1 cellular context compared by ENCODE assay signal in the genomic region with DNA sequence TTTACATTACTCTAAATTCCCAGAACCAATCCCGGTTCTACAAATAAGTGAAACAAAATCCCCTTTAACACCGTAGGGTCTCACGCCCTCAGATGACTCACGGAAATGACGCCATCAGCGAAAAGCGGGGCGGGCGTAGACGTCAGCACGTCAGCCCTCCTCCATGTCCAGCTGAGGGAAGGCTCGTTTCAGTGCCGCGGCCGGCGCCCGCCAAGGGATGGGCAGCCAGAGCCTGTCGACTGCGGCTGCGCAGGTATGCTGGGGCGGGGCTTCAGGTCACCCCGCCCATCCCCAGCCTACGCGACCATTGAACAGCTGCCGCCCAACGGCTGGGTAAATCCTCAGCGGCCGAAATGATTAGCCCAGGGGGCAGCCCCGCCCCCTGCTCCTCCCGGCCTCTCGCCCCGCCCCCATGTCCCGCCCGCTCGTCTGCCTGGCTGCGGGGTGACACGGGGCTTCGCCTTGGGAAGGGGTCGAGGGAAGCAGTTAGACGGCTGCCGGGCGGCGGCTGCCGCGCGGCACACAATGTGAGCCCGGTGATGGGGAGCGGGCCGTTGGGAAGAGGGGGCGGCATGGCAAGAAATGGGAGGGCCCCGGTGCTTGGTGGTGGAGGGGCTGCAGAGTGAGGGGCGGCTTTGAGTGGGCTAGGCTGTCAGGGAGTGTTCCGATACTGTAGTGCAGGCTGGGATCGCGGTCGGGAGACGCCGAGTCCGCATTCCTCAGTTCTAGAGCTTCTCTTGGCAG.
TF ChIP-seq lines count a peak whose summit lies in the region.

A gene (plus strand): TSS at position 420 of the 744 bp plus-strand sequence. CDS start 1,510 bp downstream, outside the sequence.

TF ChIP-seq in GM23338, 12 proteins besides CTCF, POLR2A, EP300 and RAD21:
- TF ChIP-seq ZNF114 (CRISPR knock-in tag; IDR thresholded peaks at IDR 0.05), result no peak
- no peak for TF ChIP-seq STAT1 (IDR thresholded peaks at IDR 0.05; ENCODE audit: unreplicated experiment)
- TF ChIP-seq EZH2phosphoT487 (IDR thresholded peaks at IDR 0.05; ENCODE audit: unreplicated experiment), result no peak
- TF ChIP-seq, protein P1, sequence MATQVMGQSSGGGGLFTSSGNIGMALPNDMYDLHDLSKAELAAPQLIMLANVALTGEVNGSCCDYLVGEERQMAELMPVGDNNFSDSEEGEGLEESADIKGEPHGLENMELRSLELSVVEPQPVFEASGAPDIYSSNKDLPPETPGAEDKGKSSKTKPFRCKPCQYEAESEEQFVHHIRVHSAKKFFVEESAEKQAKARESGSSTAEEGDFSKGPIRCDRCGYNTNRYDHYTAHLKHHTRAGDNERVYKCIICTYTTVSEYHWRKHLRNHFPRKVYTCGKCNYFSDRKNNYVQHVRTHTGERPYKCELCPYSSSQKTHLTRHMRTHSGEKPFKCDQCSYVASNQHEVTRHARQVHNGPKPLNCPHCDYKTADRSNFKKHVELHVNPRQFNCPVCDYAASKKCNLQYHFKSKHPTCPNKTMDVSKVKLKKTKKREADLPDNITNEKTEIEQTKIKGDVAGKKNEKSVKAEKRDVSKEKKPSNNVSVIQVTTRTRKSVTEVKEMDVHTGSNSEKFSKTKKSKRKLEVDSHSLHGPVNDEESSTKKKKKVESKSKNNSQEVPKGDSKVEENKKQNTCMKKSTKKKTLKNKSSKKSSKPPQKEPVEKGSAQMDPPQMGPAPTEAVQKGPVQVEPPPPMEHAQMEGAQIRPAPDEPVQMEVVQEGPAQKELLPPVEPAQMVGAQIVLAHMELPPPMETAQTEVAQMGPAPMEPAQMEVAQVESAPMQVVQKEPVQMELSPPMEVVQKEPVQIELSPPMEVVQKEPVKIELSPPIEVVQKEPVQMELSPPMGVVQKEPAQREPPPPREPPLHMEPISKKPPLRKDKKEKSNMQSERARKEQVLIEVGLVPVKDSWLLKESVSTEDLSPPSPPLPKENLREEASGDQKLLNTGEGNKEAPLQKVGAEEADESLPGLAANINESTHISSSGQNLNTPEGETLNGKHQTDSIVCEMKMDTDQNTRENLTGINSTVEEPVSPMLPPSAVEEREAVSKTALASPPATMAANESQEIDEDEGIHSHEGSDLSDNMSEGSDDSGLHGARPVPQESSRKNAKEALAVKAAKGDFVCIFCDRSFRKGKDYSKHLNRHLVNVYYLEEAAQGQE (IDR thresholded peaks at IDR 0.05; ENCODE audit: unreplicated experiment), result no peak
- TF ChIP-seq POLR2AphosphoS5 (IDR thresholded peaks at IDR 0.05; ENCODE audit: low read depth), result peak; percentile 85
- TF ChIP-seq JUNB (IDR thresholded peaks at IDR 0.05; ENCODE audit: unreplicated experiment), result no peak
- TF ChIP-seq ZNF331 (CRISPR knock-in tag; IDR thresholded peaks at IDR 0.05; ENCODE audit: low read depth), result no peak
- peak; percentile 3; the same call in 1 of the 2 replicates for TF ChIP-seq NANOG (IDR thresholded peaks at IDR 0.05; ENCODE audit: borderline replicate concordance)
- TF ChIP-seq EZH2 (IDR thresholded peaks at IDR 0.05; ENCODE audit: low read depth, unreplicated experiment), result no peak
- TF ChIP-seq, protein P2, sequence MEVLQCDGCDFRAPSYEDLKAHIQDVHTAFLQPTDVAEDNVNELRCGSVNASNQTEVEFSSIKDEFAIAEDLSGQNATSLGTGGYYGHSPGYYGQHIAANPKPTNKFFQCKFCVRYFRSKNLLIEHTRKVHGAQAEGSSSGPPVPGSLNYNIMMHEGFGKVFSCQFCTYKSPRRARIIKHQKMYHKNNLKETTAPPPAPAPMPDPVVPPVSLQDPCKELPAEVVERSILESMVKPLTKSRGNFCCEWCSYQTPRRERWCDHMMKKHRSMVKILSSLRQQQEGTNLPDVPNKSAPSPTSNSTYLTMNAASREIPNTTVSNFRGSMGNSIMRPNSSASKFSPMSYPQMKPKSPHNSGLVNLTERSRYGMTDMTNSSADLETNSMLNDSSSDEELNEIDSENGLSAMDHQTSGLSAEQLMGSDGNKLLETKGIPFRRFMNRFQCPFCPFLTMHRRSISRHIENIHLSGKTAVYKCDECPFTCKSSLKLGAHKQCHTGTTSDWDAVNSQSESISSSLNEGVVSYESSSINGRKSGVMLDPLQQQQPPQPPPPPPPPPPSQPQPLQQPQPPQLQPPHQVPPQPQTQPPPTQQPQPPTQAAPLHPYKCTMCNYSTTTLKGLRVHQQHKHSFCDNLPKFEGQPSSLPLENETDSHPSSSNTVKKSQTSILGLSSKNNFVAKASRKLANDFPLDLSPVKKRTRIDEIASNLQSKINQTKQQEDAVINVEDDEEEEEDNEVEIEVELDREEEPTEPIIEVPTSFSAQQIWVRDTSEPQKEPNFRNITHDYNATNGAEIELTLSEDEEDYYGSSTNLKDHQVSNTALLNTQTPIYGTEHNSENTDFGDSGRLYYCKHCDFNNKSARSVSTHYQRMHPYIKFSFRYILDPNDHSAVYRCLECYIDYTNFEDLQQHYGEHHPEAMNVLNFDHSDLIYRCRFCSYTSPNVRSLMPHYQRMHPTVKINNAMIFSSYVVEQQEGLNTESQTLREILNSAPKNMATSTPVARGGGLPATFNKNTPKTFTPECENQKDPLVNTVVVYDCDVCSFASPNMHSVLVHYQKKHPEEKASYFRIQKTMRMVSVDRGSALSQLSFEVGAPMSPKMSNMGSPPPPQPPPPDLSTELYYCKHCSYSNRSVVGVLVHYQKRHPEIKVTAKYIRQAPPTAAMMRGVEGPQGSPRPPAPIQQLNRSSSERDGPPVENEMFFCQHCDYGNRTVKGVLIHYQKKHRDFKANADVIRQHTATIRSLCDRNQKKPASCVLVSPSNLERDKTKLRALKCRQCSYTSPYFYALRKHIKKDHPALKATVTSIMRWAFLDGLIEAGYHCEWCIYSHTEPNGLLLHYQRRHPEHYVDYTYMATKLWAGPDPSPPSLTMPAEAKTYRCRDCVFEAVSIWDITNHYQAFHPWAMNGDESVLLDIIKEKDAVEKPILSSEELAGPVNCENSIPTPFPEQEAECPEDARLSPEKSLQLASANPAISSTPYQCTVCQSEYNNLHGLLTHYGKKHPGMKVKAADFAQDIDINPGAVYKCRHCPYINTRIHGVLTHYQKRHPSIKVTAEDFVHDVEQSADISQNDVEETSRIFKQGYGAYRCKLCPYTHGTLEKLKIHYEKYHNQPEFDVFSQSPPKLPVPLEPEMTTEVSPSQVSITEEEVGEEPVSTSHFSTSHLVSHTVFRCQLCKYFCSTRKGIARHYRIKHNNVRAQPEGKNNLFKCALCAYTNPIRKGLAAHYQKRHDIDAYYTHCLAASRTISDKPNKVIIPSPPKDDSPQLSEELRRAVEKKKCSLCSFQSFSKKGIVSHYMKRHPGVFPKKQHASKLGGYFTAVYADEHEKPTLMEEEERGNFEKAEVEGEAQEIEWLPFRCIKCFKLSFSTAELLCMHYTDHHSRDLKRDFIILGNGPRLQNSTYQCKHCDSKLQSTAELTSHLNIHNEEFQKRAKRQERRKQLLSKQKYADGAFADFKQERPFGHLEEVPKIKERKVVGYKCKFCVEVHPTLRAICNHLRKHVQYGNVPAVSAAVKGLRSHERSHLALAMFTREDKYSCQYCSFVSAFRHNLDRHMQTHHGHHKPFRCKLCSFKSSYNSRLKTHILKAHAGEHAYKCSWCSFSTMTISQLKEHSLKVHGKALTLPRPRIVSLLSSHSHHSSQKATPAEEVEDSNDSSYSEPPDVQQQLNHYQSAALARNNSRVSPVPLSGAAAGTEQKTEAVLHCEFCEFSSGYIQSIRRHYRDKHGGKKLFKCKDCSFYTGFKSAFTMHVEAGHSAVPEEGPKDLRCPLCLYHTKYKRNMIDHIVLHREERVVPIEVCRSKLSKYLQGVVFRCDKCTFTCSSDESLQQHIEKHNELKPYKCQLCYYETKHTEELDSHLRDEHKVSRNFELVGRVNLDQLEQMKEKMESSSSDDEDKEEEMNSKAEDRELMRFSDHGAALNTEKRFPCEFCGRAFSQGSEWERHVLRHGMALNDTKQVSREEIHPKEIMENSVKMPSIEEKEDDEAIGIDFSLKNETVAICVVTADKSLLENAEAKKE (CRISPR knock-in tag; IDR thresholded peaks at IDR 0.05), result no peak
- peak; percentile 96 for TF ChIP-seq CREB1 (CRISPR knock-in tag; IDR thresholded peaks at IDR 0.05; ENCODE audit: low read depth)
- TF ChIP-seq, protein P3, sequence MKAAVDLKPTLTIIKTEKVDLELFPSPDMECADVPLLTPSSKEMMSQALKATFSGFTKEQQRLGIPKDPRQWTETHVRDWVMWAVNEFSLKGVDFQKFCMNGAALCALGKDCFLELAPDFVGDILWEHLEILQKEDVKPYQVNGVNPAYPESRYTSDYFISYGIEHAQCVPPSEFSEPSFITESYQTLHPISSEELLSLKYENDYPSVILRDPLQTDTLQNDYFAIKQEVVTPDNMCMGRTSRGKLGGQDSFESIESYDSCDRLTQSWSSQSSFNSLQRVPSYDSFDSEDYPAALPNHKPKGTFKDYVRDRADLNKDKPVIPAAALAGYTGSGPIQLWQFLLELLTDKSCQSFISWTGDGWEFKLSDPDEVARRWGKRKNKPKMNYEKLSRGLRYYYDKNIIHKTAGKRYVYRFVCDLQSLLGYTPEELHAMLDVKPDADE (IDR thresholded peaks at IDR 0.05), result 0 out of 2 replicates have a peak, but pooled peaks have one; percentile 12
